Comparison of ENCODE assay signal across 1 cellular context in the genomic region with DNA sequence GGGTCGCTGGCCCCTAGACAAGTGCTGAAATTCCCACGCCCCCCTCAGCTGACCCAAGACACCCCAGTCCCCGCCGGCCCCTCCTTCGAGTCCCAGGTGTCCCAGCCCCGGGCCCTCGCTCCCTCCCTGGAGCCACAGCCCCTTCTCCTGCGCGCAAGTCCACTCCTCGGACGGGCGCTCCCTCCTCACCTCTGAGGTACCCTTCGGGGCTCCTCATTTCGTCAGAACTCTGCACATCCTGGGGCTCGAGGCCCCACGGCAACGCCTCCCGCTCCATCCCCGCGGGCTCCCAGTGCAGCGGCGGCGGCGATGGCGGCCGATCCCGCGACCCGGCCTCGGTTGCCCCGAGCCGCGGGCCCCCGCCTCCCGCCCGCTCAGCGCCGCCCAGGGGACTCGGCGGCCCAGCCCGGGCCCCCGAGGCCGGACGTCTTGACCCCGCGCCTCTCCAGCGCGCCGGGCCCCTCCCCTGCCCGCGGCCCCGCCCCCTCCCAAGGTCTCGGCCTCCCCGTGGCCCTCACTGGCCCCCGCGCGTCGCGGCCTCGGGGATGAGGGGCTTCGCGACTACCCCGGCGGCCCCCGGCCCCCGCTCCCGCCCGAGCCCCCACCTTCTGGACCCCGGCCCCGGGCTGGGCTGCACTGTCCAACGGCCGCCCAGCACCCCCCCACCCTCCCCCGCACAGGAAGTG.
TF ChIP-seq lines count a peak whose summit lies in the region.

TSS of gene ZNF768 (minus strand) at position 430 of the 686 bp plus-strand sequence. CDS start at position 277, 153 bp downstream.

TF ChIP-seq in HepG2, 621 proteins besides CTCF, POLR2A, EP300 and RAD21 (continued from another document and continues in another):
- TF ChIP-seq HMGXB4 (CRISPR knock-in tag; IDR thresholded peaks at IDR 0.05; ENCODE audit: borderline replicate concordance in 1 of 2, low read depth in 1 of 2) (no peak; a peak in 1 of 4 replicates), ZNF256 (CRISPR knock-in tag; conservative IDR thresholded peaks at IDR 0.05) (no peak), SOX6 (IDR thresholded peaks at IDR 0.05) (no peak), SOX6 (CRISPR knock-in tag; IDR thresholded peaks at IDR 0.05) (no peak), IRX3 (CRISPR knock-in tag; IDR thresholded peaks at IDR 0.05; ENCODE audit: borderline replicate concordance, low read depth) (peak; percentile 47; the same call in 1 of the 2 replicates), ZNF839 (CRISPR knock-in tag; IDR thresholded peaks at IDR 0.05; ENCODE audit: borderline replicate concordance) (no peak), GABPA (IDR thresholded peaks at IDR 0.05; ENCODE audit: low read depth, low read length) (no peak), GABPA (CRISPR knock-in tag; IDR thresholded peaks at IDR 0.05; ENCODE audit: low read depth) (no peak), NFRKB (IDR thresholded peaks at IDR 0.05) (no peak), TRIM24 (CRISPR knock-in tag; IDR thresholded peaks at IDR 0.05) (no peak), ZFX (CRISPR knock-in tag; IDR thresholded peaks at IDR 0.05; ENCODE audit: low read depth) (no peak), ZNF383 (CRISPR knock-in tag; IDR thresholded peaks at IDR 0.05; ENCODE audit: borderline replicate concordance) (0 out of 2 replicates have a peak, but pooled peaks have one; percentile 33), ZNF564 (CRISPR knock-in tag; IDR thresholded peaks at IDR 0.05) (no peak), RFX1 (IDR thresholded peaks at IDR 0.05) (no peak), FUBP1 (CRISPR knock-in tag; IDR thresholded peaks at IDR 0.05; ENCODE audit: borderline replicate concordance) (no peak), ZNF747 (CRISPR knock-in tag; IDR thresholded peaks at IDR 0.05; ENCODE audit: borderline replicate concordance) (0 out of 2 replicates have a peak, but pooled peaks have one; percentile 10), ZNF101 (CRISPR knock-in tag; IDR thresholded peaks at IDR 0.05; ENCODE audit: borderline replicate concordance, low read depth) (no peak), NAIF1 (CRISPR knock-in tag; IDR thresholded peaks at IDR 0.05; ENCODE audit: borderline replicate concordance) (no peak), TEF (CRISPR knock-in tag; IDR thresholded peaks at IDR 0.05) (no peak), TGIF2 (CRISPR knock-in tag; IDR thresholded peaks at IDR 0.05) (no peak), ZNF589 (CRISPR knock-in tag; conservative IDR thresholded peaks at IDR 0.05) (0 out of 2 replicates have a peak, but pooled peaks have one; percentile 16), CHCHD3 (CRISPR knock-in tag; IDR thresholded peaks at IDR 0.05) (no peak), STAG1 (CRISPR knock-in tag; IDR thresholded peaks at IDR 0.05) (no peak), KDM1A (CRISPR knock-in tag; IDR thresholded peaks at IDR 0.05) (no peak), ZKSCAN5 (CRISPR knock-in tag; IDR thresholded peaks at IDR 0.05) (no peak), ZNF124 (CRISPR knock-in tag; IDR thresholded peaks at IDR 0.05) (no peak), SCMH1 (CRISPR knock-in tag; IDR thresholded peaks at IDR 0.05; ENCODE audit: borderline replicate concordance) (no peak), ZNF547 (CRISPR knock-in tag; IDR thresholded peaks at IDR 0.05) (no peak), GATAD1 (CRISPR knock-in tag; IDR thresholded peaks at IDR 0.05) (no peak), FIP1L1 (IDR thresholded peaks at IDR 0.05; ENCODE audit: borderline replicate concordance, insufficient read depth, low read depth, low read length) (no peak), ZBTB10 (CRISPR knock-in tag; IDR thresholded peaks at IDR 0.05; ENCODE audit: borderline replicate concordance) (no peak), KMT2A (CRISPR knock-in tag; IDR thresholded peaks at IDR 0.05) (no peak; the same call in 1 of the 2 replicates), ZNF468 (CRISPR knock-in tag; IDR thresholded peaks at IDR 0.05) (no peak), ZNF792 (CRISPR knock-in tag; IDR thresholded peaks at IDR 0.05) (no peak), BORCS8-MEF2B (CRISPR knock-in tag; IDR thresholded peaks at IDR 0.05) (no peak), NFE2 (CRISPR knock-in tag; IDR thresholded peaks at IDR 0.05) (no peak)
- TF ChIP-seq, protein P1, sequence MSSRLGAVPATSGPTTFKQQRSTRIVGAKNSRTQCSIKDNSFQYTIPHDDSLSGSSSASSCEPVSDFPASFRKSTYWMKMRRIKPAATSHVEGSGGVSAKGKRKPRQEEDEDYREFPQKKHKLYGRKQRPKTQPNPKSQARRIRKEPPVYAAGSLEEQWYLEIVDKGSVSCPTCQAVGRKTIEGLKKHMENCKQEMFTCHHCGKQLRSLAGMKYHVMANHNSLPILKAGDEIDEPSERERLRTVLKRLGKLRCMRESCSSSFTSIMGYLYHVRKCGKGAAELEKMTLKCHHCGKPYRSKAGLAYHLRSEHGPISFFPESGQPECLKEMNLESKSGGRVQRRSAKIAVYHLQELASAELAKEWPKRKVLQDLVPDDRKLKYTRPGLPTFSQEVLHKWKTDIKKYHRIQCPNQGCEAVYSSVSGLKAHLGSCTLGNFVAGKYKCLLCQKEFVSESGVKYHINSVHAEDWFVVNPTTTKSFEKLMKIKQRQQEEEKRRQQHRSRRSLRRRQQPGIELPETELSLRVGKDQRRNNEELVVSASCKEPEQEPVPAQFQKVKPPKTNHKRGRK (CRISPR knock-in tag; IDR thresholded peaks at IDR 0.05), result no peak
- TF ChIP-seq, protein P2, sequence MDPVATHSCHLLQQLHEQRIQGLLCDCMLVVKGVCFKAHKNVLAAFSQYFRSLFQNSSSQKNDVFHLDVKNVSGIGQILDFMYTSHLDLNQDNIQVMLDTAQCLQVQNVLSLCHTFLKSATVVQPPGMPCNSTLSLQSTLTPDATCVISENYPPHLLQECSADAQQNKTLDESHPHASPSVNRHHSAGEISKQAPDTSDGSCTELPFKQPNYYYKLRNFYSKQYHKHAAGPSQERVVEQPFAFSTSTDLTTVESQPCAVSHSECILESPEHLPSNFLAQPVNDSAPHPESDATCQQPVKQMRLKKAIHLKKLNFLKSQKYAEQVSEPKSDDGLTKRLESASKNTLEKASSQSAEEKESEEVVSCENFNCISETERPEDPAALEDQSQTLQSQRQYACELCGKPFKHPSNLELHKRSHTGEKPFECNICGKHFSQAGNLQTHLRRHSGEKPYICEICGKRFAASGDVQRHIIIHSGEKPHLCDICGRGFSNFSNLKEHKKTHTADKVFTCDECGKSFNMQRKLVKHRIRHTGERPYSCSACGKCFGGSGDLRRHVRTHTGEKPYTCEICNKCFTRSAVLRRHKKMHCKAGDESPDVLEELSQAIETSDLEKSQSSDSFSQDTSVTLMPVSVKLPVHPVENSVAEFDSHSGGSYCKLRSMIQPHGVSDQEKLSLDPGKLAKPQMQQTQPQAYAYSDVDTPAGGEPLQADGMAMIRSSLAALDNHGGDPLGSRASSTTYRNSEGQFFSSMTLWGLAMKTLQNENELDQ (CRISPR knock-in tag; IDR thresholded peaks at IDR 0.05; ENCODE audit: borderline replicate concordance), result no peak
- TF ChIP-seq, protein P3, sequence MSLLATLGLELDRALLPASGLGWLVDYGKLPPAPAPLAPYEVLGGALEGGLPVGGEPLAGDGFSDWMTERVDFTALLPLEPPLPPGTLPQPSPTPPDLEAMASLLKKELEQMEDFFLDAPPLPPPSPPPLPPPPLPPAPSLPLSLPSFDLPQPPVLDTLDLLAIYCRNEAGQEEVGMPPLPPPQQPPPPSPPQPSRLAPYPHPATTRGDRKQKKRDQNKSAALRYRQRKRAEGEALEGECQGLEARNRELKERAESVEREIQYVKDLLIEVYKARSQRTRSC (CRISPR knock-in tag; IDR thresholded peaks at IDR 0.05; ENCODE audit: low read depth), result no peak
- TF ChIP-seq, protein P4, sequence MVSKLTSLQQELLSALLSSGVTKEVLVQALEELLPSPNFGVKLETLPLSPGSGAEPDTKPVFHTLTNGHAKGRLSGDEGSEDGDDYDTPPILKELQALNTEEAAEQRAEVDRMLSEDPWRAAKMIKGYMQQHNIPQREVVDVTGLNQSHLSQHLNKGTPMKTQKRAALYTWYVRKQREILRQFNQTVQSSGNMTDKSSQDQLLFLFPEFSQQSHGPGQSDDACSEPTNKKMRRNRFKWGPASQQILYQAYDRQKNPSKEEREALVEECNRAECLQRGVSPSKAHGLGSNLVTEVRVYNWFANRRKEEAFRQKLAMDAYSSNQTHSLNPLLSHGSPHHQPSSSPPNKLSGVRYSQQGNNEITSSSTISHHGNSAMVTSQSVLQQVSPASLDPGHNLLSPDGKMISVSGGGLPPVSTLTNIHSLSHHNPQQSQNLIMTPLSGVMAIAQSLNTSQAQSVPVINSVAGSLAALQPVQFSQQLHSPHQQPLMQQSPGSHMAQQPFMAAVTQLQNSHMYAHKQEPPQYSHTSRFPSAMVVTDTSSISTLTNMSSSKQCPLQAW (CRISPR knock-in tag; IDR thresholded peaks at IDR 0.05), result no peak
- TF ChIP-seq, protein P5, sequence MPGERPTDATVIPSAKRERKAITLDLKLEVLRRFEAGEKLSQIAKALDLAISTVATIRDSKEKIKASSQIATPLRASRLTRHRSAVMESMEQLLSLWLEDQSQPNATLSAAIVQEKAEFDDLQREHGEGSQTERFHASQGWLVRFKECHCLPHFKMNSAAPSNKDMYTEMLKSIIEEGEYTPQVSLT (CRISPR knock-in tag; IDR thresholded peaks at IDR 0.05; ENCODE audit: borderline replicate concordance, low read depth), result no peak; the same call in 1 of the 2 replicates
- TF ChIP-seq, protein P6, sequence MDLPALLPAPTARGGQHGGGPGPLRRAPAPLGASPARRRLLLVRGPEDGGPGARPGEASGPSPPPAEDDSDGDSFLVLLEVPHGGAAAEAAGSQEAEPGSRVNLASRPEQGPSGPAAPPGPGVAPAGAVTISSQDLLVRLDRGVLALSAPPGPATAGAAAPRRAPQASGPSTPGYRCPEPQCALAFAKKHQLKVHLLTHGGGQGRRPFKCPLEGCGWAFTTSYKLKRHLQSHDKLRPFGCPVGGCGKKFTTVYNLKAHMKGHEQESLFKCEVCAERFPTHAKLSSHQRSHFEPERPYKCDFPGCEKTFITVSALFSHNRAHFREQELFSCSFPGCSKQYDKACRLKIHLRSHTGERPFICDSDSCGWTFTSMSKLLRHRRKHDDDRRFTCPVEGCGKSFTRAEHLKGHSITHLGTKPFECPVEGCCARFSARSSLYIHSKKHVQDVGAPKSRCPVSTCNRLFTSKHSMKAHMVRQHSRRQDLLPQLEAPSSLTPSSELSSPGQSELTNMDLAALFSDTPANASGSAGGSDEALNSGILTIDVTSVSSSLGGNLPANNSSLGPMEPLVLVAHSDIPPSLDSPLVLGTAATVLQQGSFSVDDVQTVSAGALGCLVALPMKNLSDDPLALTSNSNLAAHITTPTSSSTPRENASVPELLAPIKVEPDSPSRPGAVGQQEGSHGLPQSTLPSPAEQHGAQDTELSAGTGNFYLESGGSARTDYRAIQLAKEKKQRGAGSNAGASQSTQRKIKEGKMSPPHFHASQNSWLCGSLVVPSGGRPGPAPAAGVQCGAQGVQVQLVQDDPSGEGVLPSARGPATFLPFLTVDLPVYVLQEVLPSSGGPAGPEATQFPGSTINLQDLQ (CRISPR knock-in tag; IDR thresholded peaks at IDR 0.05), result no peak; the same call in 1 of the 2 replicates
